In the genomic region with DNA sequence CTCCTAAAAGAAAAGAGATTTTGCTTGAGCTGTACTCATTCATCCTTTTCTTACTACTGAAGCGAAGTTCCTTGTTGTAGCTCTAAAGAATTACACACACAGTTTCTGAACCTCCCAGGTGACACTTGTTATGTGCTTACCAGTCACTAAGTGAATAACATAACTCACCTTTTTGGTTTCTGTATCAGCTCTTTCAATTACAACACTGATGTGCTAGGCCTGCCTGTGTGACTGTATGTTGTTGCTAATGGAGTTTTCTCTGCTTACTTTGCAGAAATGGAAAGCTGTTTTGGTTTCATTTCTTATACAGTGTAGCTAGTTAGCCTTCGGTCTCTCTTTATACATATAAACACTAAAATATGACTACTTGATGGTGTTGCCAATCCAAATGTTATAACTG, we compare ENCODE assay signal across 12 cellular contexts.
DNase-seq lines count a peak whose midpoint lies in the region; ATAC-seq, FAIRE-seq and TF ChIP-seq lines count a peak whose summit lies in the region.
"Had no signal": no experiment of that assay in that cellular context is flagged by ENCODE, and none has a peak within 500 bp of the region (broad histone marks: within the 10 kb centered on the region; RNA-seq: fewer than 3 reads in every experiment).

No MANE protein-coding gene starts in this region.

- no peaks in the 10 kb centered on the region for H4K20me1 ChIP-seq in Loucy (ENCODE audit: insufficient read depth, low read length, poor library complexity, severe bottlenecking)

- no peak overlapping the region for H3K9ac ChIP-seq in Loucy (ENCODE audit: low read depth, low read length, poor library complexity, severe bottlenecking)
- H3K9ac ChIP-seq: parathyroid adenoma had no signal

- no peak for TF ChIP-seq CTCF in Loucy (conservative IDR thresholded peaks at IDR 0.05; ENCODE audit: low read length)
- no peak for TF ChIP-seq CTCF in omental fat pad (IDR thresholded peaks at IDR 0.05)

- H3K9me3 ChIP-seq in Loucy (ENCODE audit: insufficient read depth, low read depth, low read length) (no peaks in the 10 kb centered on the region), right cardiac atrium (ENCODE audit: control insufficient read depth, low read length) (no peaks in the 10 kb centered on the region)

- H3K4me3 ChIP-seq in Loucy (ENCODE audit: low read length, poor library complexity, severe bottlenecking), result no peak overlapping the region
- H3K4me3 ChIP-seq in right cardiac atrium (ENCODE audit: low read length), result no peak overlapping the region

- no peaks in the 10 kb centered on the region for H3F3A ChIP-seq in Loucy (ENCODE audit: low read depth)

- DNase-seq in ACHN (peak; percentile 12), GM12891 (ENCODE audit: insufficient read length, low spot score) (no peak), right cardiac atrium (no peak), omental fat pad (ENCODE audit: low spot score) (no peak), head of caudate nucleus (no peak)
- DNase-seq: NCI-H1105 treated with DMSO at 0.1 percent for 48 hours, NCI-H345 had no signal

- ATAC-seq in GM19025 (IDR thresholded peaks at IDR 0.05; ENCODE audit: low read depth, unreplicated experiment) (peak; percentile 69), HG02852 (IDR thresholded peaks at IDR 0.05; ENCODE audit: unreplicated experiment) (peak; percentile 75), right cardiac atrium (no peak), omental fat pad (ENCODE audit: low FRiP score) (no peak)

- intact Hi-C loops in right cardiac atrium (cut with DNase I), result no loop called here
- intact Hi-C loops in head of caudate nucleus (cut with DNase I), result no loop called here

- H3K79me2 ChIP-seq in Loucy (ENCODE audit: insufficient read depth, low read length), result no peaks in the 10 kb centered on the region
- H3K79me2 ChIP-seq: parathyroid adenoma had no signal

- TF ChIP-seq POLR2A in GM12891 (IDR thresholded peaks at IDR 0.05; ENCODE audit: low read depth, low read length), result no peak

- no peak overlapping the region for H3K27ac ChIP-seq in right cardiac atrium (ENCODE audit: low read length)
- H3K27ac ChIP-seq: parathyroid adenoma had no signal

- no peak for FAIRE-seq in GM12891 (lab: Jason Lieb, UNC)
- FAIRE-seq: RCC 7860 had no signal

- no peaks in the 10 kb centered on the region for H3K9me2 ChIP-seq in Loucy (replicated peaks; ENCODE audit: low read depth, low read length)

- no peaks in the 10 kb centered on the region for H3K4me1 ChIP-seq in Loucy (ENCODE audit: insufficient read depth, low read length, poor library complexity, severe bottlenecking)
- H3K4me1 ChIP-seq in right cardiac atrium (ENCODE audit: control insufficient read depth, insufficient read depth, low read length), result no peaks in the 10 kb centered on the region
- H3K4me1 ChIP-seq: parathyroid adenoma had no signal

- in situ Hi-C loops in ACHN (cut with HindIII; ENCODE audit: low pct_ligation_motif_present, low pct_unique_long_range_greater_than_20kb, low sequenced_read_pairs), result no loop called here

- no peaks in the 10 kb centered on the region for H3K27me3 ChIP-seq in Loucy (ENCODE audit: insufficient read depth, low read length, poor library complexity, severe bottlenecking)
- no peaks in the 10 kb centered on the region for H3K27me3 ChIP-seq in right cardiac atrium (ENCODE audit: control insufficient read depth, insufficient read depth)

- H2AFZ ChIP-seq in Loucy (ENCODE audit: low read length), result no peak overlapping the region
- H2AFZ ChIP-seq: parathyroid adenoma had no signal

- H3K4me2 ChIP-seq in Loucy (ENCODE audit: low read depth, low read length, poor library complexity, severe bottlenecking), result peak overlapping the region; percentile 4

- WGBS in right cardiac atrium, result 85% methylated on average over 2 of the region's 2 CpGs

- no peaks in the 10 kb centered on the region for H3K36me3 ChIP-seq in Loucy (ENCODE audit: insufficient read depth, low read length)

TF ChIP-seq in GM12891, 5 proteins besides CTCF, POLR2A, EP300 and RAD21:
- no peak for TF ChIP-seq PAX5 (IDR thresholded peaks at IDR 0.05; ENCODE audit: insufficient read depth, low read length, severe bottlenecking)

Comparison
In these comparisons a context has a peak if more than half of its experiments do, and no peak if none do; other contexts are left out.
1. ATAC-seq: peak in GM19025 (single experiment) and HG02852 (single experiment); none in right cardiac atrium (0 of 2) and omental fat pad (single experiment).